In genomic region chr11:94602430-94603372, GRCh38 we compare ENCODE assay signal across 10 cellular contexts. TPM values are rescaled to one million over a fixed set of nuclear protein-coding genes. Genes with fewer than 3 reads are reported as not detected.
DNase-seq lines count a peak whose midpoint lies in the region; ATAC-seq and TF ChIP-seq lines count a peak whose summit lies in the region.
"Had no signal": no experiment of that assay in that cellular context is flagged by ENCODE, and none has a peak within 500 bp of the region (broad histone marks: within the 10 kb centered on the region; RNA-seq: fewer than 3 reads in every experiment).

No MANE protein-coding gene starts in this region.

- peaks cover 5% of the 10 kb centered on the region for H3K36me3 Mint-ChIP-seq in activated CD4-positive, alpha-beta memory T cell treated with anti-CD3 and anti-CD28 coated beads for 36 hours
- peaks cover 2% of the 10 kb centered on the region for H3K36me3 Mint-ChIP-seq in osteocyte (ENCODE audit: unreplicated experiment)

- intact Hi-C loops in activated CD4-positive, alpha-beta memory T cell treated with anti-CD3 and anti-CD28 coated beads for 36 hours (cut with micrococcal nuclease), result loop anchor here (1.0 kb wide), 1 partner anchor 83 kb away; no protein-coding TSS in a partner anchor
- intact Hi-C loops in Right ventricle myocardium inferior (cut with DNase I), result loop anchor here (5.0 kb wide), 1 partner anchor 80 kb away; no protein-coding TSS in a partner anchor

- DNase-seq in SHP77 (lab: John Stamatoyannopoulos, UW) (peak; percentile 20 to 50), SHP77 treated with DMSO at 0.1 percent for 48 hours (lab: John Stamatoyannopoulos, UW) (no peak), HEK293T (ENCODE audit: extremely low spot score) (peak; percentile 25), LNCaP clone FGC (ENCODE audit: low read depth) (peak; percentile 25), Right ventricle myocardium inferior (ENCODE audit: missing footprints) (peak; percentile 70), retinal pigment epithelial cell (ENCODE audit: low read depth) (peak; percentile 24), osteocyte (ENCODE audit: extremely low spot score, unreplicated experiment) (no peak)
- DNase-seq in activated CD4-positive, alpha-beta memory T cell treated with anti-CD3 and anti-CD28 coated beads for 36 hours, result peak; percentile 59

- no peak overlapping the region for H3K4me3 Mint-ChIP-seq in activated CD4-positive, alpha-beta memory T cell treated with anti-CD3 and anti-CD28 coated beads for 36 hours
- H3K4me3 Mint-ChIP-seq in osteocyte (ENCODE audit: unreplicated experiment), result no peak overlapping the region
- H3K4me3 Mint-ChIP-seq: CD4-positive, alpha-beta memory T cell had no signal

- peaks cover 3% of the 10 kb centered on the region for H3K9me3 Mint-ChIP-seq in activated CD4-positive, alpha-beta memory T cell treated with anti-CD3 and anti-CD28 coated beads for 36 hours
- H3K9me3 Mint-ChIP-seq in osteocyte (ENCODE audit: unreplicated experiment), result peaks cover 3% of the 10 kb centered on the region

- H3K27me3 Mint-ChIP-seq in activated CD4-positive, alpha-beta memory T cell treated with anti-CD3 and anti-CD28 coated beads for 36 hours, result no peaks in the 10 kb centered on the region
- H3K27me3 Mint-ChIP-seq in osteocyte (ENCODE audit: unreplicated experiment), result no peaks in the 10 kb centered on the region
- H3K27me3 Mint-ChIP-seq: CD4-positive, alpha-beta memory T cell had no signal

- H3K27ac Mint-ChIP-seq in activated CD4-positive, alpha-beta memory T cell treated with anti-CD3 and anti-CD28 coated beads for 36 hours, result no peak overlapping the region
- H3K27ac Mint-ChIP-seq in osteocyte (ENCODE audit: unreplicated experiment), result no peak overlapping the region
- H3K27ac Mint-ChIP-seq: CD4-positive, alpha-beta memory T cell had no signal

- POLR2A ChIA-PET in HEK293T (lab: Yijun Ruan, JAX), result no interaction called here
- POLR2A ChIA-PET in activated CD4-positive, alpha-beta memory T cell treated with anti-CD3 and anti-CD28 coated beads for 36 hours (lab: Charles Lee), result no interaction called here

- CTCF ChIA-PET in HEK293T (lab: Yijun Ruan, JAX), result interaction anchor here (0.6 to 0.9 kb wide), 2 partner anchors 15 to 355 kb away, joined by 3 to 4 read pairs; no protein-coding TSS in a partner anchor
- CTCF ChIA-PET in activated CD4-positive, alpha-beta memory T cell treated with anti-CD3 and anti-CD28 coated beads for 36 hours (lab: Charles Lee), result interaction anchor here (0.8 to 2.7 kb wide), 7 partner anchors 15 to 96 kb away, joined by 3 to 23 read pairs (median 4); no protein-coding TSS in a partner anchor

- peak; percentile 64 for ATAC-seq in Right ventricle myocardium inferior

- no peaks in the 10 kb centered on the region for H3K4me1 Mint-ChIP-seq in activated CD4-positive, alpha-beta memory T cell treated with anti-CD3 and anti-CD28 coated beads for 36 hours (ENCODE audit: low read depth)
- peaks cover 23% of the 10 kb centered on the region for H3K4me1 Mint-ChIP-seq in osteocyte (ENCODE audit: unreplicated experiment)
- H3K4me1 Mint-ChIP-seq: CD4-positive, alpha-beta memory T cell had no signal

- H3K4me3 ChIP-seq in LNCaP clone FGC (ENCODE audit: low read depth, low read length) (no peak overlapping the region), retinal pigment epithelial cell (ENCODE audit: low read length) (no peak overlapping the region)
- H3K4me3 ChIP-seq: tibial artery had no signal

- TF ChIP-seq CTCF in LNCaP clone FGC (IDR thresholded peaks at IDR 0.05; ENCODE audit: control insufficient read depth, extremely low read depth, insufficient read depth) (peak; percentile 60), retinal pigment epithelial cell (conservative IDR thresholded peaks at IDR 0.05; ENCODE audit: low read depth, low read length) (peak; percentile 63), osteocyte (IDR thresholded peaks at IDR 0.05) (no peak)

TF ChIP-seq in HEK293T, 16 proteins besides CTCF, POLR2A, EP300 and RAD21:
- TF ChIP-seq CTBP1 (IDR thresholded peaks at IDR 0.05; ENCODE audit: borderline replicate concordance) (no peak), ARNT (IDR thresholded peaks at IDR 0.05) (no peak), TARDBP (IDR thresholded peaks at IDR 0.05) (no peak), FOXA1 (IDR thresholded peaks at IDR 0.05) (no peak), ELF4 (IDR thresholded peaks at IDR 0.05) (no peak), FOXK2 (IDR thresholded peaks at IDR 0.05) (no peak), BHLHE40 (IDR thresholded peaks at IDR 0.05; ENCODE audit: borderline replicate concordance) (no peak)

RNA-seq across cellular contexts. Expression of gene PIWIL4, which starts 35.5 kb away (rescaled TPM):
- total RNA-seq in activated CD4-positive, alpha-beta memory T cell treated with anti-CD3 and anti-CD28 coated beads for 36 hours, result under 1 TPM; 0.29 to 0.90 TPM
- 0.68 TPM for total RNA-seq in Right ventricle myocardium inferior
- 0.84 and 1.2 TPM in 2 replicates for total RNA-seq in osteocyte

RNA-seq across cellular contexts. Expression of gene FUT4, which starts 59.0 kb away (rescaled TPM):
- 1 to 10 TPM; 3.6 to 3.9 TPM for total RNA-seq in activated CD4-positive, alpha-beta memory T cell treated with anti-CD3 and anti-CD28 coated beads for 36 hours
- total RNA-seq in Right ventricle myocardium inferior, result 1.3 TPM
- 2.8 and 3.0 TPM in 2 replicates for total RNA-seq in osteocyte

Comparison
In these comparisons a context has a peak if more than half of its experiments do, and no peak if none do; other contexts are left out.
1. DNase-seq: peak in SHP77 (2 of 2), HEK293T (single experiment), LNCaP clone FGC (single experiment), activated CD4-positive, alpha-beta memory T cell treated with anti-CD3 and anti-CD28 coated beads for 36 hours (single experiment), Right ventricle myocardium inferior (single experiment) and retinal pigment epithelial cell (single experiment); none in SHP77 treated with DMSO at 0.1 percent for 48 hours (single experiment) and osteocyte (single experiment).